In the genomic region with DNA sequence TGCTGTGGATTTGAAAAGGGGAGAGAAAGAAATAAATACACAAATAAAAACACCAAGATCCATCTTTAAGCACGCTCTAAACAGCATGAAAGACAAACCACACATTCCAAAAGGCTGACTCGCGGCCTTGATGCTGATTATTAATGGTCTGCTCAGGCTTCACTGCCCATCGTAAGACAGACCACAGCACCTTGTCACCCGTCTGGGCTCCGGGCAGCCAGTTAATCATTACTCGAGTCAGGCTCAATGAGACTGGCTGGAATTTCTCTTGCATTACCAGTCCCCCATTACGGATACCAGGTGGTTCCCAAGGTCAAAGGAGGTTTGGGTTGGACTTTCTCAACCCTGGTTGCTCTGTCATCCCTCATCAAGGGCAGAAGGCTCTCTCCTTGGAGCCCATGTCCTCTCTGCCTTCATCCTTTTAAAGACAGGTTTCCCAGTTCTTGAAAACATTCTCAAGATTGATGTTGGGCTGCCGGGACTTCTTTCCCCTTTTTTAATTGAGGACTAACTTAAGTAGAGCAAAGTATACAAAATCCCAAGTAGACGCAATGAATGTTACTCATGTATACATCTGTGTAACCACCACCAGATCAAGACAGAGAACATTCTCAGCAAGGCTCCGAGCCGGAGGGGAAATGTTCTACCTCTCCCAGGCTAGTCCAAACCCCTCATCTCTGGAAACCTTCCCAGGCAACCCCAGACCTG, we compare ENCODE assay signal across 1 cellular context.
TF ChIP-seq lines count a peak whose summit lies in the region.

No MANE protein-coding gene starts in this region.

TF ChIP-seq in SK-N-SH, 30 proteins besides CTCF, POLR2A, EP300 and RAD21 (continued from another document):
- TF ChIP-seq ZBTB33 (IDR thresholded peaks at IDR 0.05; ENCODE audit: borderline replicate concordance, low read depth) (no peak; the same call in none of the 2 replicates), TAF1 (IDR thresholded peaks at IDR 0.05; ENCODE audit: borderline replicate concordance, low read depth, low read length) (no peak; the same call in 1 of the 2 replicates), POLR2AphosphoS5 (IDR thresholded peaks at IDR 0.05; ENCODE audit: low read depth, low read length) (peak; percentile 94), RCOR1 (IDR thresholded peaks at IDR 0.05; ENCODE audit: low read length) (no peak), MEF2A (IDR thresholded peaks at IDR 0.05; ENCODE audit: borderline replicate concordance, low read depth) (peak; percentile 81), YY1 (IDR thresholded peaks at IDR 0.05; ENCODE audit: low read depth) (peak; percentile 70), SIN3A (IDR thresholded peaks at IDR 0.05; ENCODE audit: borderline replicate concordance, low read depth, low read length) (peak; percentile 97; the same call in 1 of the 2 replicates), MXI1 (IDR thresholded peaks at IDR 0.05; ENCODE audit: low read depth, low read length) (0 out of 2 replicates have a peak, but pooled peaks have one; percentile 30), FOSL2 (IDR thresholded peaks at IDR 0.05; ENCODE audit: borderline replicate concordance, low read depth) (peak; percentile 92)
- TF ChIP-seq, protein P1, sequence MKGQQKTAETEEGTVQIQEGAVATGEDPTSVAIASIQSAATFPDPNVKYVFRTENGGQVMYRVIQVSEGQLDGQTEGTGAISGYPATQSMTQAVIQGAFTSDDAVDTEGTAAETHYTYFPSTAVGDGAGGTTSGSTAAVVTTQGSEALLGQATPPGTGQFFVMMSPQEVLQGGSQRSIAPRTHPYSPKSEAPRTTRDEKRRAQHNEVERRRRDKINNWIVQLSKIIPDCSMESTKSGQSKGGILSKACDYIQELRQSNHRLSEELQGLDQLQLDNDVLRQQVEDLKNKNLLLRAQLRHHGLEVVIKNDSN (IDR thresholded peaks at IDR 0.05; ENCODE audit: borderline replicate concordance, low read depth) = 0 out of 2 replicates have a peak, but pooled peaks have one; percentile 45
- TF ChIP-seq, protein P2, sequence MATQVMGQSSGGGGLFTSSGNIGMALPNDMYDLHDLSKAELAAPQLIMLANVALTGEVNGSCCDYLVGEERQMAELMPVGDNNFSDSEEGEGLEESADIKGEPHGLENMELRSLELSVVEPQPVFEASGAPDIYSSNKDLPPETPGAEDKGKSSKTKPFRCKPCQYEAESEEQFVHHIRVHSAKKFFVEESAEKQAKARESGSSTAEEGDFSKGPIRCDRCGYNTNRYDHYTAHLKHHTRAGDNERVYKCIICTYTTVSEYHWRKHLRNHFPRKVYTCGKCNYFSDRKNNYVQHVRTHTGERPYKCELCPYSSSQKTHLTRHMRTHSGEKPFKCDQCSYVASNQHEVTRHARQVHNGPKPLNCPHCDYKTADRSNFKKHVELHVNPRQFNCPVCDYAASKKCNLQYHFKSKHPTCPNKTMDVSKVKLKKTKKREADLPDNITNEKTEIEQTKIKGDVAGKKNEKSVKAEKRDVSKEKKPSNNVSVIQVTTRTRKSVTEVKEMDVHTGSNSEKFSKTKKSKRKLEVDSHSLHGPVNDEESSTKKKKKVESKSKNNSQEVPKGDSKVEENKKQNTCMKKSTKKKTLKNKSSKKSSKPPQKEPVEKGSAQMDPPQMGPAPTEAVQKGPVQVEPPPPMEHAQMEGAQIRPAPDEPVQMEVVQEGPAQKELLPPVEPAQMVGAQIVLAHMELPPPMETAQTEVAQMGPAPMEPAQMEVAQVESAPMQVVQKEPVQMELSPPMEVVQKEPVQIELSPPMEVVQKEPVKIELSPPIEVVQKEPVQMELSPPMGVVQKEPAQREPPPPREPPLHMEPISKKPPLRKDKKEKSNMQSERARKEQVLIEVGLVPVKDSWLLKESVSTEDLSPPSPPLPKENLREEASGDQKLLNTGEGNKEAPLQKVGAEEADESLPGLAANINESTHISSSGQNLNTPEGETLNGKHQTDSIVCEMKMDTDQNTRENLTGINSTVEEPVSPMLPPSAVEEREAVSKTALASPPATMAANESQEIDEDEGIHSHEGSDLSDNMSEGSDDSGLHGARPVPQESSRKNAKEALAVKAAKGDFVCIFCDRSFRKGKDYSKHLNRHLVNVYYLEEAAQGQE (IDR thresholded peaks at IDR 0.05; ENCODE audit: low read depth, low read length) = peak; percentile 78
TF ChIP-seq in SK-N-SH: peak in this region for 18.
